In genomic region chr1:28326980-28327379, GRCh38 we compare ENCODE assay signal across 12 cellular contexts. TPM values are rescaled to one million over a fixed set of nuclear protein-coding genes. Genes with fewer than 3 reads are reported as not detected.
DNase-seq lines count a peak whose midpoint lies in the region; ATAC-seq and TF ChIP-seq lines count a peak whose summit lies in the region.
"Had no signal": no experiment of that assay in that cellular context is flagged by ENCODE, and none has a peak within 500 bp of the region (broad histone marks: within the 10 kb centered on the region; RNA-seq: fewer than 3 reads in every experiment).

No MANE protein-coding gene starts in this region.

- peaks cover 16% of the 10 kb centered on the region for H3K36me3 ChIP-seq in OCI-LY7 (ENCODE audit: insufficient read depth, low read length)
- H3K36me3 ChIP-seq in colonic mucosa = no peaks in the 10 kb centered on the region

- H2AFZ ChIP-seq in OCI-LY7 (ENCODE audit: low read length) = peak overlapping the region; percentile 38; the same call in 1 of the 2 replicates

- peak; percentile 58 for ATAC-seq in stimulated activated effector memory CD8-positive, alpha-beta T cell treated with anti-CD3 and anti-CD28 coated beads, Interleukin-12 subunit alpha, Interleukin-12 subunit beta, amount 100 ng/mL, for 72 hours
- ATAC-seq in HG03135 (IDR thresholded peaks at IDR 0.05; ENCODE audit: unreplicated experiment) = no peak

- H3K27ac ChIP-seq in OCI-LY7 (ENCODE audit: low read depth, low read length, poor library complexity, severe bottlenecking) (peak overlapping the region; percentile 61), colonic mucosa (peak overlapping the region; percentile 87)
- H3K27ac ChIP-seq: dorsolateral prefrontal cortex had no signal

- CTCF ChIA-PET in OCI-LY7 (lab: Charles Lee; ENCODE audit: unreplicated experiment) = no interaction called here

- no peak for TF ChIP-seq CTCF in OCI-LY7 (conservative IDR thresholded peaks at IDR 0.05; ENCODE audit: low read length)
- no peak for TF ChIP-seq CTCF in colonic mucosa (IDR thresholded peaks at IDR 0.05)

- H3K4me3 ChIP-seq in OCI-LY7 (ENCODE audit: low read depth, low read length, poor library complexity, severe bottlenecking) (no peak overlapping the region), colonic mucosa (no peak overlapping the region)
- H3K4me3 ChIP-seq: dorsolateral prefrontal cortex had no signal

- peak overlapping the region; percentile 59 for H3K27ac Mint-ChIP-seq in activated CD4-positive, alpha-beta T cell treated with anti-CD3 and anti-CD28 coated beads, Interleukin-2, amount 10 ng/mL, durations not matched to agents 24 days and 14 days
- H3K27ac Mint-ChIP-seq in stimulated activated effector memory CD8-positive, alpha-beta T cell treated with anti-CD3 and anti-CD28 coated beads, Interleukin-12 subunit alpha, Interleukin-12 subunit beta, amount 100 ng/mL, for 72 hours = no peak overlapping the region

- H3K9me3 Mint-ChIP-seq in activated CD4-positive, alpha-beta T cell treated with anti-CD3 and anti-CD28 coated beads, Interleukin-2, amount 10 ng/mL, durations not matched to agents 24 days and 14 days = peaks cover 4% of the 10 kb centered on the region
- H3K9me3 Mint-ChIP-seq in stimulated activated effector memory CD8-positive, alpha-beta T cell treated with anti-CD3 and anti-CD28 coated beads, Interleukin-12 subunit alpha, Interleukin-12 subunit beta, amount 100 ng/mL, for 72 hours = no peaks in the 10 kb centered on the region
- H3K9me3 Mint-ChIP-seq: activated naive CD4-positive, alpha-beta T cell treated with anti-CD3 and anti-CD28 coated beads, Interleukin-2, amount 50 U/mL, for 72 hours had no signal

- peak overlapping the region; percentile 60 for H3K4me2 ChIP-seq in OCI-LY7 (ENCODE audit: low read length)

- peaks cover 14% of the 10 kb centered on the region; the same call in 1 of the 2 replicates for H3K79me2 ChIP-seq in OCI-LY7 (ENCODE audit: insufficient read depth, low read depth, low read length)

- POLR2A ChIA-PET in OCI-LY7 (lab: Charles Lee) = interaction anchor here (0.5 to 2.5 kb wide), 7 partner anchors 9 to 383 kb away, joined by 3 to 14 read pairs (median 4); no protein-coding TSS in a partner anchor

- no peak overlapping the region for H3K4me3 Mint-ChIP-seq in activated CD4-positive, alpha-beta T cell treated with anti-CD3 and anti-CD28 coated beads, Interleukin-2, amount 10 ng/mL, durations not matched to agents 24 days and 14 days
- peak overlapping the region; percentile 94 for H3K4me3 Mint-ChIP-seq in stimulated activated effector memory CD8-positive, alpha-beta T cell treated with anti-CD3 and anti-CD28 coated beads, Interleukin-12 subunit alpha, Interleukin-12 subunit beta, amount 100 ng/mL, for 72 hours

- no peaks in the 10 kb centered on the region for H4K20me1 ChIP-seq in OCI-LY7 (ENCODE audit: insufficient read depth, low read length)

- BruUV-seq in OCI-LY7 (replicated peaks; lab: Mats Ljungman, UMichigan) = no TSS peak

- H3K9ac ChIP-seq in colonic mucosa (ENCODE audit: low read depth in 2 of 2, low read length in 2 of 2) = no peak overlapping the region

- peaks cover 2% of the 10 kb centered on the region for H3K27me3 Mint-ChIP-seq in activated CD4-positive, alpha-beta T cell treated with anti-CD3 and anti-CD28 coated beads, Interleukin-2, amount 10 ng/mL, durations not matched to agents 24 days and 14 days

- H3K4me1 ChIP-seq in OCI-LY7 (ENCODE audit: insufficient read depth, low read length, poor library complexity, severe bottlenecking) (peaks cover 37% of the 10 kb centered on the region), colonic mucosa (peaks cover 6% of the 10 kb centered on the region)

- no peaks in the 10 kb centered on the region for H3K9me2 ChIP-seq in OCI-LY7 (ENCODE audit: insufficient read depth, low read length)

- no peaks in the 10 kb centered on the region for H3K27me3 ChIP-seq in colonic mucosa
- H3K27me3 ChIP-seq: dorsolateral prefrontal cortex had no signal

- no peak for DNase-seq in activated CD4-positive, alpha-beta T cell treated with anti-CD3 and anti-CD28 coated beads, Interleukin-2, amount 10 ng/mL, durations not matched to agents 24 days and 14 days
- DNase-seq in activated CD4-positive, alpha-beta T cell treated with anti-CD3 and anti-CD28 coated beads, Interleukin-2, amount 50 U/mL, for 48 hours = no peak
- DNase-seq in OCI-LY7 (ENCODE audit: low spot score) = peak; percentile 20
- DNase-seq in colonic mucosa = no peak
- no peak for DNase-seq in stimulated activated effector memory CD8-positive, alpha-beta T cell treated with anti-CD3 and anti-CD28 coated beads, Interleukin-12 subunit alpha, Interleukin-12 subunit beta, amount 100 ng/mL, for 72 hours (ENCODE audit: low spot score in 2 of 2)
- DNase-seq in NCI-H774 (lab: John Stamatoyannopoulos, UW) = no peak
- DNase-seq in NCI-H2227 (lab: John Stamatoyannopoulos, UW; ENCODE audit: unreplicated experiment) = no peak
- DNase-seq: dorsolateral prefrontal cortex, hippocampal formation, NCI-H187 treated with DMSO at 0.1 percent for 48 hours had no signal

- intact Hi-C loops in activated CD4-positive, alpha-beta T cell treated with anti-CD3 and anti-CD28 coated beads, Interleukin-2, amount 10 ng/mL, durations not matched to agents 24 days and 14 days (cut with micrococcal nuclease) = no loop called here
- intact Hi-C loops in OCI-LY7 (cut with micrococcal nuclease; ENCODE audit: unreplicated experiment) = no loop called here
- intact Hi-C loops in colonic mucosa (cut with DNase I) = no loop called here

- H3K9me3 ChIP-seq in OCI-LY7 (ENCODE audit: low read length) (no peaks in the 10 kb centered on the region), colonic mucosa (no peaks in the 10 kb centered on the region)

- H3K4me1 Mint-ChIP-seq in activated CD4-positive, alpha-beta T cell treated with anti-CD3 and anti-CD28 coated beads, Interleukin-2, amount 10 ng/mL, durations not matched to agents 24 days and 14 days = peaks cover 26% of the 10 kb centered on the region
- H3K4me1 Mint-ChIP-seq in stimulated activated effector memory CD8-positive, alpha-beta T cell treated with anti-CD3 and anti-CD28 coated beads, Interleukin-12 subunit alpha, Interleukin-12 subunit beta, amount 100 ng/mL, for 72 hours = peaks cover 21% of the 10 kb centered on the region

- peaks cover 18% of the 10 kb centered on the region for H3K36me3 Mint-ChIP-seq in activated CD4-positive, alpha-beta T cell treated with anti-CD3 and anti-CD28 coated beads, Interleukin-2, amount 10 ng/mL, durations not matched to agents 24 days and 14 days (ENCODE audit: low read depth)
- peaks cover 32% of the 10 kb centered on the region for H3K36me3 Mint-ChIP-seq in stimulated activated effector memory CD8-positive, alpha-beta T cell treated with anti-CD3 and anti-CD28 coated beads, Interleukin-12 subunit alpha, Interleukin-12 subunit beta, amount 100 ng/mL, for 72 hours

RNA-seq across cellular contexts. Expression of gene MED18, which starts 1.9 kb away (rescaled TPM):
- 20.8 and 23.2 TPM in 2 replicates for total RNA-seq in activated CD4-positive, alpha-beta T cell treated with anti-CD3 and anti-CD28 coated beads, Interleukin-2, amount 10 ng/mL, durations not matched to agents 24 days and 14 days
- total RNA-seq in OCI-LY7 (2014; rRNA removed; shearing (Covaris generic)) = 25.9 and 26.9 TPM in 2 replicates
- 20.5 and 26.5 TPM in 2 replicates for total RNA-seq in OCI-LY7 (2022)
- total RNA-seq in colonic mucosa = 10 to 100 TPM; 29.2 to 37.0 TPM

RNA-seq across cellular contexts. Expression of gene PHACTR4, which starts 42.6 kb away (rescaled TPM):
- 29.6 and 30.5 TPM in 2 replicates for total RNA-seq in activated CD4-positive, alpha-beta T cell treated with anti-CD3 and anti-CD28 coated beads, Interleukin-2, amount 10 ng/mL, durations not matched to agents 24 days and 14 days
- total RNA-seq in OCI-LY7 (2014; rRNA removed; shearing (Covaris generic)) = 16.7 and 17.8 TPM in 2 replicates
- 44.9 and 47.3 TPM in 2 replicates for total RNA-seq in OCI-LY7 (2022)
- 10 to 100 TPM; 43.1 to 49.8 TPM for total RNA-seq in colonic mucosa
